ENCODE assay signal across 1 cellular context in genomic region chr1:206662396-206663092, GRCh38.
TF ChIP-seq lines count a peak whose summit lies in the region.

No MANE protein-coding gene starts in this region.

TF ChIP-seq in K562, 482 proteins besides CTCF, POLR2A, EP300 and RAD21 (continued from another document and continues in another):
- TF ChIP-seq CCNT2 (IDR thresholded peaks at IDR 0.05; ENCODE audit: borderline replicate concordance, extremely low read depth, insufficient read length, low read depth, low read length) = no peak
- TF ChIP-seq CREB1 (IDR thresholded peaks at IDR 0.05) = no peak
- TF ChIP-seq CREB1 (CRISPR knock-in tag; IDR thresholded peaks at IDR 0.05) = no peak
- no peak for TF ChIP-seq CREB5 (CRISPR knock-in tag; IDR thresholded peaks at IDR 0.05)
- no peak for TF ChIP-seq POLR2AphosphoS5 (IDR thresholded peaks at IDR 0.05; ENCODE audit: control insufficient read depth, insufficient read depth, low read depth, low read length)
- peak; percentile 42; the same call in 1 of the 2 replicates for TF ChIP-seq JUN (IDR thresholded peaks at IDR 0.05; ENCODE audit: borderline replicate concordance, low read depth, low read length)
- TF ChIP-seq JUN (CRISPR knock-in tag; IDR thresholded peaks at IDR 0.05; ENCODE audit: borderline replicate concordance) = no peak
- TF ChIP-seq ZNF224 (CRISPR knock-in tag; IDR thresholded peaks at IDR 0.05) = no peak
- no peak for TF ChIP-seq TEAD4 (IDR thresholded peaks at IDR 0.05; ENCODE audit: low read length)
- TF ChIP-seq TEAD4 (CRISPR knock-in tag; IDR thresholded peaks at IDR 0.05; ENCODE audit: borderline replicate concordance) = no peak
- TF ChIP-seq MXI1 (IDR thresholded peaks at IDR 0.05; ENCODE audit: low read depth, low read length) = no peak
- TF ChIP-seq, protein P1, sequence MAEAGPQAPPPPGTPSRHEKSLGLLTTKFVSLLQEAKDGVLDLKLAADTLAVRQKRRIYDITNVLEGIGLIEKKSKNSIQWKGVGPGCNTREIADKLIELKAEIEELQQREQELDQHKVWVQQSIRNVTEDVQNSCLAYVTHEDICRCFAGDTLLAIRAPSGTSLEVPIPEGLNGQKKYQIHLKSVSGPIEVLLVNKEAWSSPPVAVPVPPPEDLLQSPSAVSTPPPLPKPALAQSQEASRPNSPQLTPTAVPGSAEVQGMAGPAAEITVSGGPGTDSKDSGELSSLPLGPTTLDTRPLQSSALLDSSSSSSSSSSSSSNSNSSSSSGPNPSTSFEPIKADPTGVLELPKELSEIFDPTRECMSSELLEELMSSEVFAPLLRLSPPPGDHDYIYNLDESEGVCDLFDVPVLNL (CRISPR knock-in tag; IDR thresholded peaks at IDR 0.05; ENCODE audit: low read depth) = no peak
- no peak for TF ChIP-seq ZNF316 (IDR thresholded peaks at IDR 0.05)
- peak; percentile 73 for TF ChIP-seq FOSL1 (tag; conservative IDR thresholded peaks at IDR 0.05)
- no peak for TF ChIP-seq NR2C2 (CRISPR knock-in tag; IDR thresholded peaks at IDR 0.05)
- no peak for TF ChIP-seq NR2C2 (tag; IDR thresholded peaks at IDR 0.05)
- no peak for TF ChIP-seq HDAC2 (IDR thresholded peaks at IDR 0.05)
- no peak for TF ChIP-seq RBM15 (IDR thresholded peaks at IDR 0.05; ENCODE audit: insufficient read depth, low read length)
- no peak for TF ChIP-seq ZNF274 (IDR thresholded peaks at IDR 0.05; ENCODE audit: borderline replicate concordance, low read depth, low read length)
- no peak for TF ChIP-seq ZNF12 (CRISPR knock-in tag; IDR thresholded peaks at IDR 0.05)
- TF ChIP-seq ZNF444 (CRISPR knock-in tag; IDR thresholded peaks at IDR 0.05) = no peak
- no peak for TF ChIP-seq KDM5B (IDR thresholded peaks at IDR 0.05; ENCODE audit: insufficient replicate concordance, low read depth, low read length)
- TF ChIP-seq JUND (IDR thresholded peaks at IDR 0.05; ENCODE audit: borderline replicate concordance, low read depth, low read length) = peak; percentile 71
- TF ChIP-seq JUND (tag; IDR thresholded peaks at IDR 0.05; ENCODE audit: borderline replicate concordance, low read depth, low read length) = peak; percentile 76; the same call in 2 of the 3 replicates
- no peak for TF ChIP-seq JUNB (CRISPR knock-in tag; conservative IDR thresholded peaks at IDR 0.05)
- TF ChIP-seq ZNF785 (CRISPR knock-in tag; IDR thresholded peaks at IDR 0.05) = no peak
- TF ChIP-seq PTTG1 (tag; IDR thresholded peaks at IDR 0.05; ENCODE audit: low read depth) = no peak
- TF ChIP-seq, protein P2, sequence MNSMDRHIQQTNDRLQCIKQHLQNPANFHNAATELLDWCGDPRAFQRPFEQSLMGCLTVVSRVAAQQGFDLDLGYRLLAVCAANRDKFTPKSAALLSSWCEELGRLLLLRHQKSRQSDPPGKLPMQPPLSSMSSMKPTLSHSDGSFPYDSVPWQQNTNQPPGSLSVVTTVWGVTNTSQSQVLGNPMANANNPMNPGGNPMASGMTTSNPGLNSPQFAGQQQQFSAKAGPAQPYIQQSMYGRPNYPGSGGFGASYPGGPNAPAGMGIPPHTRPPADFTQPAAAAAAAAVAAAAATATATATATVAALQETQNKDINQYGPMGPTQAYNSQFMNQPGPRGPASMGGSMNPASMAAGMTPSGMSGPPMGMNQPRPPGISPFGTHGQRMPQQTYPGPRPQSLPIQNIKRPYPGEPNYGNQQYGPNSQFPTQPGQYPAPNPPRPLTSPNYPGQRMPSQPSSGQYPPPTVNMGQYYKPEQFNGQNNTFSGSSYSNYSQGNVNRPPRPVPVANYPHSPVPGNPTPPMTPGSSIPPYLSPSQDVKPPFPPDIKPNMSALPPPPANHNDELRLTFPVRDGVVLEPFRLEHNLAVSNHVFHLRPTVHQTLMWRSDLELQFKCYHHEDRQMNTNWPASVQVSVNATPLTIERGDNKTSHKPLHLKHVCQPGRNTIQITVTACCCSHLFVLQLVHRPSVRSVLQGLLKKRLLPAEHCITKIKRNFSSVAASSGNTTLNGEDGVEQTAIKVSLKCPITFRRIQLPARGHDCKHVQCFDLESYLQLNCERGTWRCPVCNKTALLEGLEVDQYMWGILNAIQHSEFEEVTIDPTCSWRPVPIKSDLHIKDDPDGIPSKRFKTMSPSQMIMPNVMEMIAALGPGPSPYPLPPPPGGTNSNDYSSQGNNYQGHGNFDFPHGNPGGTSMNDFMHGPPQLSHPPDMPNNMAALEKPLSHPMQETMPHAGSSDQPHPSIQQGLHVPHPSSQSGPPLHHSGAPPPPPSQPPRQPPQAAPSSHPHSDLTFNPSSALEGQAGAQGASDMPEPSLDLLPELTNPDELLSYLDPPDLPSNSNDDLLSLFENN (IDR thresholded peaks at IDR 0.05; ENCODE audit: low read depth in 2 of 2, low read length in 2 of 2) = no peak
- no peak for TF ChIP-seq MAFF (IDR thresholded peaks at IDR 0.05; ENCODE audit: low read length)
- TF ChIP-seq FOXA1 (IDR thresholded peaks at IDR 0.05; ENCODE audit: borderline replicate concordance) = no peak
- TF ChIP-seq NONO (IDR thresholded peaks at IDR 0.05; ENCODE audit: low read depth in 2 of 2, low read length in 1 of 2) = no peak
- TF ChIP-seq FOXP1 (CRISPR knock-in tag; IDR thresholded peaks at IDR 0.05) = 0 out of 2 replicates have a peak, but pooled peaks have one; percentile 59
- no peak for TF ChIP-seq ELF2 (CRISPR knock-in tag; IDR thresholded peaks at IDR 0.05)
- no peak for TF ChIP-seq THAP12 (CRISPR knock-in tag; IDR thresholded peaks at IDR 0.05)
- TF ChIP-seq ZNF280A (IDR thresholded peaks at IDR 0.05; ENCODE audit: low read depth, partially characterized antibody) = no peak
- no peak for TF ChIP-seq SAFB2 (IDR thresholded peaks at IDR 0.05; ENCODE audit: borderline replicate concordance, low read depth, low read length, severe bottlenecking)
- peak; percentile 35; the same call in 1 of the 2 replicates for TF ChIP-seq ESRRA (IDR thresholded peaks at IDR 0.05; ENCODE audit: borderline replicate concordance, low read depth)
- TF ChIP-seq TGIF2 (CRISPR knock-in tag; IDR thresholded peaks at IDR 0.05) = no peak
- no peak for TF ChIP-seq POLR2G (IDR thresholded peaks at IDR 0.05; ENCODE audit: low read depth, low read length)
- no peak for TF ChIP-seq E4F1 (CRISPR knock-in tag; IDR thresholded peaks at IDR 0.05; ENCODE audit: borderline replicate concordance)
- 0 out of 4 replicates have a peak, but pooled peaks of 1 of the 2 experiments have one; percentile 27 for TF ChIP-seq FOXA3 (CRISPR knock-in tag; conservative IDR thresholded peaks at IDR 0.05 in 1 of 2, IDR thresholded peaks at IDR 0.05 in 1 of 2)
- no peak for TF ChIP-seq ZFP36 (IDR thresholded peaks at IDR 0.05; ENCODE audit: low read depth, low read length, partially characterized antibody)
- no peak for TF ChIP-seq ZNF507 (tag; conservative IDR thresholded peaks at IDR 0.05)
- TF ChIP-seq ZNF384 (IDR thresholded peaks at IDR 0.05; ENCODE audit: low read depth, low read length) = no peak
- no peak for TF ChIP-seq CBX1 (IDR thresholded peaks at IDR 0.05; ENCODE audit: low read depth)
- TF ChIP-seq, protein P3, sequence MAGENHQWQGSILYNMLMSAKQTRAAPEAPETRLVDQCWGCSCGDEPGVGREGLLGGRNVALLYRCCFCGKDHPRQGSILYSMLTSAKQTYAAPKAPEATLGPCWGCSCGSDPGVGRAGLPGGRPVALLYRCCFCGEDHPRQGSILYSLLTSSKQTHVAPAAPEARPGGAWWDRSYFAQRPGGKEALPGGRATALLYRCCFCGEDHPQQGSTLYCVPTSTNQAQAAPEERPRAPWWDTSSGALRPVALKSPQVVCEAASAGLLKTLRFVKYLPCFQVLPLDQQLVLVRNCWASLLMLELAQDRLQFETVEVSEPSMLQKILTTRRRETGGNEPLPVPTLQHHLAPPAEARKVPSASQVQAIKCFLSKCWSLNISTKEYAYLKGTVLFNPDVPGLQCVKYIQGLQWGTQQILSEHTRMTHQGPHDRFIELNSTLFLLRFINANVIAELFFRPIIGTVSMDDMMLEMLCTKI (IDR thresholded peaks at IDR 0.05; ENCODE audit: partially characterized antibody) = no peak
